26 cellular contexts compared by ENCODE assay signal in genomic region chr17:76951375-76951905, GRCh38.
DNase-seq lines count a peak whose midpoint lies in the region; FAIRE-seq and TF ChIP-seq lines count a peak whose summit lies in the region.
"Had no signal": no experiment of that assay in that cellular context is flagged by ENCODE, and none has a peak within 500 bp of the region (broad histone marks: within the 10 kb centered on the region; RNA-seq: fewer than 3 reads in every experiment).

No MANE protein-coding gene starts in this region.

- H3K27ac ChIP-seq in kidney (ENCODE audit: low read depth in 2 of 2, low read length in 2 of 2) (no peak overlapping the region), transverse colon (no peak overlapping the region)
- H3K27ac ChIP-seq: 22Rv1, SK-N-MC had no signal

- no peak for TF ChIP-seq POLR2A in transverse colon (IDR thresholded peaks at IDR 0.05)

- no peak for TF ChIP-seq EP300 in transverse colon (IDR thresholded peaks at IDR 0.05; ENCODE audit: low read depth)

- H3K4me3 ChIP-seq in kidney (ENCODE audit: low read length in 2 of 2) (no peak overlapping the region), transverse colon (no peak overlapping the region)
- H3K4me3 ChIP-seq: K562, SK-N-MC had no signal

- H3K9me3 ChIP-seq in kidney (ENCODE audit: control insufficient read depth in 1 of 2, low read length in 2 of 2) (no peaks in the 10 kb centered on the region), transverse colon (no peaks in the 10 kb centered on the region)
- H3K9me3 ChIP-seq: BE2C had no signal

- DNase-seq in NCI-H2196 (lab: John Stamatoyannopoulos, UW; ENCODE audit: unreplicated experiment) = peak; percentile 30
- DNase-seq in NCI-H2196 treated with DMSO at 0.1 percent for 48 hours (lab: John Stamatoyannopoulos, UW; ENCODE audit: unreplicated experiment) = no peak
- DNase-seq in HTR-8/SVneo (ENCODE audit: insufficient read length, low spot score) = no peak
- peak; percentile 8 for DNase-seq in kidney
- DNase-seq in urothelium cell line (ENCODE audit: low spot score) = no peak
- no peak for DNase-seq in NCI-H1105 treated with DMSO at 0.1 percent for 48 hours (lab: John Stamatoyannopoulos, UW)
- no peak for DNase-seq in transverse colon
- DNase-seq: ACHN, BE2C, DMS153, DND-41, Kasumi-1, NCI-H1092 treated with DMSO at 0.1 percent for 48 hours, NCI-H1436 treated with DMSO at 0.1 percent for 48 hours, NCI-H187 treated with DMSO at 0.1 percent for 48 hours, NCI-H2107, NCI-H345, NCI-H510A treated with DMSO at 0.1 percent for 48 hours, NCI-H748 treated with DMSO at 0.1 percent for 48 hours, SIG-M5 had no signal

- 84 to 100% methylated on average over 1 to 8 of the region's 8 CpGs for WGBS in transverse colon (ENCODE audit: low coverage in 1 of 2), 2 donors

- no peak for TF ChIP-seq CTCF in kidney (IDR thresholded peaks at IDR 0.05; ENCODE audit: borderline replicate concordance, extremely low read depth, insufficient read depth)
- no peak for TF ChIP-seq CTCF in transverse colon (IDR thresholded peaks at IDR 0.05)

- peaks cover 7% of the 10 kb centered on the region for H3K27me3 ChIP-seq in transverse colon
- H3K27me3 ChIP-seq: BE2C had no signal

- no peaks in the 10 kb centered on the region for H3K4me1 ChIP-seq in kidney (ENCODE audit: control insufficient read depth in 1 of 2, insufficient read depth in 1 of 2, low read depth in 1 of 2, low read length in 2 of 2)
- H3K4me1 ChIP-seq in transverse colon = no peaks in the 10 kb centered on the region
- H3K4me1 ChIP-seq: BE2C had no signal

- H3K9ac ChIP-seq in kidney (ENCODE audit: low read length in 2 of 2) = no peak overlapping the region

- intact Hi-C loops in kidney (cut with DNase I) = no loop called here
- intact Hi-C loops in transverse colon (cut with DNase I; ENCODE audit: low total_unique reads) = no loop called here

- FAIRE-seq in HTR-8/SVneo (lab: Jason Lieb, UNC) (peak; percentile 13), kidney (lab: Jason Lieb, UNC) (no peak), urothelium cell line (lab: Jason Lieb, UNC) (peak; percentile 65)
- FAIRE-seq: GM12892, GM19239, H54, K562 had no signal

- in situ Hi-C loops in transverse colon (cut with MboI; ENCODE audit: low pct_ligation_motif_present in 1 of 4, low pct_unique_long_range_greater_than_20kb in 1 of 4, low sequenced_read_pairs in 3 of 4) = no loop called here

- H3K36me3 ChIP-seq in kidney (ENCODE audit: control insufficient read depth in 1 of 2, insufficient read depth in 2 of 2, low read length in 2 of 2) = no peaks in the 10 kb centered on the region
- no peaks in the 10 kb centered on the region for H3K36me3 ChIP-seq in transverse colon
- H3K36me3 ChIP-seq: BE2C had no signal

Comparison
In these comparisons a context has a peak if more than half of its experiments do, and no peak if none do; other contexts are left out.
1. DNase-seq: peak in NCI-H2196 (single experiment) and kidney (single experiment); none in NCI-H2196 treated with DMSO at 0.1 percent for 48 hours (single experiment), HTR-8/SVneo (single experiment), urothelium cell line (single experiment), NCI-H1105 treated with DMSO at 0.1 percent for 48 hours (single experiment) and transverse colon (single experiment).